8 cellular contexts compared by ENCODE assay signal in genomic region chr1:67646145-67647035, GRCh38. TPM values are rescaled to one million over a fixed set of nuclear protein-coding genes. Genes with fewer than 3 reads are reported as not detected.
DNase-seq lines count a peak whose midpoint lies in the region; ATAC-seq, FAIRE-seq and TF ChIP-seq lines count a peak whose summit lies in the region.

No MANE protein-coding gene starts in this region.

- RAD21 ChIA-PET in GM12878 (lab: Charles Lee; ENCODE audit: unreplicated experiment): interaction anchor here (1.0 to 1.5 kb wide), 3 partner anchors 32 to 114 kb away, joined by 3 to 6 read pairs (median 3); no protein-coding TSS in a partner anchor

- in situ Hi-C loops in GM12878 (cut with MboI): no loop called here

- TF ChIP-seq CTCF in GM12878 (IDR thresholded peaks at IDR 0.05 in 2 of 3, conservative IDR thresholded peaks at IDR 0.05 in 1 of 3; ENCODE audit: control insufficient read depth in 2 of 3, extremely low read depth in 1 of 3, insufficient read depth in 1 of 3, low read depth in 3 of 3, low read length in 3 of 3): no peak

- no peaks in the 10 kb centered on the region; a peak in 1 of 4 replicates for H3K27me3 ChIP-seq in GM12878 (replicated peaks in 1 of 2; ENCODE audit: control insufficient read depth in 2 of 2, insufficient read depth in 2 of 2, low read length in 1 of 2)

- H3K9me3 ChIP-seq in GM12878 (replicated peaks; ENCODE audit: control insufficient read depth, insufficient read depth, low read length): no peaks in the 10 kb centered on the region

- no peak for TF ChIP-seq POLR2A in GM12878 (IDR thresholded peaks at IDR 0.05; ENCODE audit: low read depth, low read length)

- TF ChIP-seq EP300 in GM12878 (IDR thresholded peaks at IDR 0.05; ENCODE audit: borderline replicate concordance in 1 of 2, control insufficient read depth in 1 of 2, low read depth in 2 of 2, low read length in 2 of 2): no peak

- no peak overlapping the region for H3K4me2 ChIP-seq in GM12878 (ENCODE audit: control insufficient read depth, insufficient read depth)

- no TSS peak for BruUV-seq in GM12878 (replicated peaks; lab: Mats Ljungman, UMichigan)

- DNase-seq in DMS 273 treated with DMSO at 0.1 percent for 48 hours (lab: John Stamatoyannopoulos, UW) (peak; percentile 98), NCI-H2029 (lab: John Stamatoyannopoulos, UW) (peak; percentile 76), GM12878 (ENCODE audit: low read depth, low spot score) (no peak), myocyte (ENCODE audit: low read depth) (peak; percentile 62)

- CTCF ChIA-PET in GM12878 (lab: Yijun Ruan, JAX): interaction anchor here (0.6 to 2.6 kb wide), 2 partner anchors 114 to 167 kb away, joined by 3 to 11 read pairs; no protein-coding TSS in a partner anchor

- TF ChIP-seq RAD21 in GM12878 (IDR thresholded peaks at IDR 0.05; ENCODE audit: insufficient read depth, low read depth, low read length): no peak

- H3K4me3 ChIP-seq in GM12878: no peak overlapping the region

- no peak overlapping the region for H2AFZ ChIP-seq in GM12878 (ENCODE audit: control insufficient read depth, low read depth, low read length)

- ATAC-seq in GM12878 (peak; percentile 33; the same call in 1 of the 3 replicates), HG03460 (IDR thresholded peaks at IDR 0.05; ENCODE audit: unreplicated experiment) (no peak), GM19452 (IDR thresholded peaks at IDR 0.05; ENCODE audit: unreplicated experiment) (no peak), HG03457 (IDR thresholded peaks at IDR 0.05; ENCODE audit: unreplicated experiment) (no peak), HG03280 (IDR thresholded peaks at IDR 0.05; ENCODE audit: unreplicated experiment) (no peak)

- H3K4me1 ChIP-seq in GM12878 (ENCODE audit: control insufficient read depth, insufficient read depth, low read length): no peaks in the 10 kb centered on the region

- POLR2A ChIA-PET in GM12878 (lab: Charles Lee): interaction anchor here (1.0 to 1.9 kb wide), 2 partner anchors 38 kb away, joined by 3 to 5 read pairs; no protein-coding TSS in a partner anchor

- H3K27ac ChIP-seq in GM12878 (ENCODE audit: control insufficient read depth, insufficient read depth): no peak overlapping the region

- intact Hi-C loops in GM12878 (cut with micrococcal nuclease; ENCODE audit: unreplicated experiment): no loop called here

- no peaks in the 10 kb centered on the region for H3K79me2 ChIP-seq in GM12878 (ENCODE audit: control insufficient read depth, insufficient read depth, low read length)

- SMC1A ChIA-PET in GM12878 (lab: Charles Lee; ENCODE audit: uncharacterized antibody, unreplicated experiment): interaction anchor here (0.9 to 3.1 kb wide), 5 partner anchors 21 to 114 kb away, joined by 3 to 10 read pairs (median 4); no protein-coding TSS in a partner anchor

- H3K36me3 ChIP-seq in GM12878 (ENCODE audit: control insufficient read depth in 2 of 2, insufficient read depth in 2 of 2, low read length in 1 of 2): no peaks in the 10 kb centered on the region

- no peak overlapping the region for H3K9ac ChIP-seq in GM12878 (ENCODE audit: control insufficient read depth, insufficient read depth, low read length)

- no peaks in the 10 kb centered on the region for H4K20me1 ChIP-seq in GM12878 (ENCODE audit: control insufficient read depth, insufficient read depth)

- WGBS in GM12878 (ENCODE audit: insufficient coverage, insufficient replicate concordance, low lambda C conversion rate, missing lambda C conversion rate): 51% methylated on average over 3 of the region's 3 CpGs

- FAIRE-seq in GM12878 (lab: Jason Lieb, UNC): no peak

TF ChIP-seq in GM12878, 131 proteins besides CTCF, POLR2A, EP300 and RAD21:
- no peak for TF ChIP-seq USF1 (IDR thresholded peaks at IDR 0.05; ENCODE audit: borderline replicate concordance, extremely low read length, insufficient read depth, low read depth, low read length)
- no peak for TF ChIP-seq FOXK2 (IDR thresholded peaks at IDR 0.05)

RNA-seq across cellular contexts. Expression of gene GADD45A, which starts 38.6 kb away (rescaled TPM):
- 18.1 and 22.4 TPM in 2 replicates for total RNA-seq in GM12878 (2013; cell fraction: nucleolus; rRNA removed)
- total RNA-seq in GM12878 (2014; rRNA removed) (18.4 and 19.7 TPM in 2 replicates), GM12878 (2014; rRNA removed; fragmentation: Illumina TruSeq; extraction: Trizol) (13.0 and 14.6 TPM in 2 replicates), GM12878 (2021) (25.7 and 26.1 TPM in 2 replicates), myocyte (73.6 and 85.0 TPM in 2 replicates)
- 14.5 TPM for polyA plus RNA-seq in GM12878 (2011; ENCODE audit: low read depth)
- polyA plus RNA-seq in GM12878 (2011; rRNA removed) (20.6 and 27.8 TPM in 2 replicates), GM12878 (2014; fragmentation: Illumina TruSeq; extraction: Trizol) (16.1 and 29.0 TPM in 2 replicates), GM12878 (2014; fragmentation: Nextera tagmentation; extraction: Ambion mirVana) (1 to 10 TPM; 4.7 to 9.3 TPM), GM12878 (2014; rRNA removed) (18.7 and 20.0 TPM in 2 replicates), GM12878 (2016; fragmentation: Nextera tagmentation; extraction: Ambion mirVana) (10 to 100 TPM; 41.2 to 48.9 TPM)
- polyA plus RNA-seq in GM12878 (2011; cell fraction: cytosol; rRNA removed): 24.3 and 24.4 TPM in 2 replicates
- polyA plus RNA-seq in GM12878 (2011; cell fraction: nucleus; rRNA removed): 41.6 and 53.4 TPM in 2 replicates
- polyA plus RNA-seq in GM12878 (2012): 31.6 and 44.9 TPM in 2 replicates
- 5.9 and 6.2 TPM in 2 replicates for polyA minus RNA-seq in GM12878 (2011; rRNA and poly(A)+ RNA removed)
- polyA minus RNA-seq in GM12878 (2011; cell fraction: cytosol; rRNA and poly(A)+ RNA removed): 8.7 and 13.5 TPM in 2 replicates
- 29.6 and 39.4 TPM in 2 replicates for polyA minus RNA-seq in GM12878 (2011; cell fraction: nucleus; rRNA and poly(A)+ RNA removed)
- polyA plus RNA-seq in myocyte (2012): 94.5 TPM
